ENCODE assay signal across 10 cellular contexts in genomic region chr1:6447818-6448748, GRCh38. TPM values are rescaled to one million over a fixed set of nuclear protein-coding genes. Genes with fewer than 3 reads are reported as not detected.
DNase-seq lines count a peak whose midpoint lies in the region; ATAC-seq, FAIRE-seq and TF ChIP-seq lines count a peak whose summit lies in the region.
"Had no signal": no experiment of that assay in that cellular context is flagged by ENCODE, and none has a peak within 500 bp of the region (broad histone marks: within the 10 kb centered on the region; RNA-seq: fewer than 3 reads in every experiment).

No MANE protein-coding gene starts in this region.

- H3K4me3 ChIP-seq in OCI-LY7 (ENCODE audit: low read depth, low read length, poor library complexity, severe bottlenecking): peak overlapping the region; percentile 57

- H2AFZ ChIP-seq in OCI-LY7 (ENCODE audit: low read length): no peak overlapping the region; the same call in 1 of the 2 replicates

- no peak for FAIRE-seq in D721Med (lab: Jason Lieb, UNC)

- DNase-seq in activated CD8-positive, alpha-beta memory T cell treated with anti-CD3 and anti-CD28 coated beads, Interleukin-2, amount 50 U/mL, for 4 hours: peak; percentile 59
- no peak for DNase-seq in activated CD8-positive, alpha-beta memory T cell treated with anti-CD3 and anti-CD28 coated beads, Interleukin-2, amount 50 U/mL, for 48 hours
- DNase-seq in OCI-LY7 (ENCODE audit: low spot score): peak; percentile 42
- DNase-seq in erythroblast (lab: John Stamatoyannopoulos, UW): peak; percentile 32 to 42
- DNase-seq in stimulated activated naive CD4-positive, alpha-beta T cell (lab: John Stamatoyannopoulos, UW): peak; percentile 31 to 58 (median 48)
- no peak for DNase-seq in D721Med (ENCODE audit: insufficient read length, low spot score)
- DNase-seq in HK-2 (ENCODE audit: unreplicated experiment): no peak
- DNase-seq: aorta had no signal

- H3K4me2 ChIP-seq in OCI-LY7 (ENCODE audit: low read length): peak overlapping the region; percentile 69

- no peaks in the 10 kb centered on the region for H3K9me3 ChIP-seq in OCI-LY7 (ENCODE audit: low read length)

- TF ChIP-seq CTCF in OCI-LY7 (conservative IDR thresholded peaks at IDR 0.05; ENCODE audit: low read length): peak; percentile 36; the same call in 1 of the 2 replicates
- TF ChIP-seq CTCF in D721Med (IDR thresholded peaks at IDR 0.05; ENCODE audit: insufficient read depth, missing control alignments): no peak

- CTCF ChIA-PET in OCI-LY7 (lab: Charles Lee; ENCODE audit: unreplicated experiment): interaction anchor here (0.7 kb wide), 1 partner anchor 530 kb away, joined by 3 read pairs; no protein-coding TSS in a partner anchor

- peaks cover 12% of the 10 kb centered on the region for H3K4me1 ChIP-seq in OCI-LY7 (ENCODE audit: insufficient read depth, low read length, poor library complexity, severe bottlenecking)

- no peaks in the 10 kb centered on the region for H4K20me1 ChIP-seq in OCI-LY7 (ENCODE audit: insufficient read depth, low read length)

- H3K79me2 ChIP-seq in OCI-LY7 (ENCODE audit: insufficient read depth, low read depth, low read length): no peaks in the 10 kb centered on the region

- no peaks in the 10 kb centered on the region for H3K9me2 ChIP-seq in OCI-LY7 (ENCODE audit: insufficient read depth, low read length)

- H3K36me3 ChIP-seq in OCI-LY7 (ENCODE audit: insufficient read depth, low read length): no peaks in the 10 kb centered on the region

- BruUV-seq in OCI-LY7 (replicated peaks; lab: Mats Ljungman, UMichigan): no TSS peak

- no peak overlapping the region for H3K27ac ChIP-seq in OCI-LY7 (ENCODE audit: low read depth, low read length, poor library complexity, severe bottlenecking)

- no peak for TF ChIP-seq POLR2A in erythroblast (IDR thresholded peaks at IDR 0.05; ENCODE audit: low read length)

- no peak for ATAC-seq in HG03097 (IDR thresholded peaks at IDR 0.05; ENCODE audit: low FRiP score, unreplicated experiment)

- intact Hi-C loops in OCI-LY7 (cut with micrococcal nuclease; ENCODE audit: unreplicated experiment): no loop called here

- POLR2A ChIA-PET in OCI-LY7 (lab: Charles Lee): no interaction called here

RNA-seq across cellular contexts. Expression of gene TNFRSF25, which starts 17.9 kb away (rescaled TPM):
- 1.7 and 2.8 TPM in 2 replicates for total RNA-seq in OCI-LY7 (2014; rRNA removed; shearing (Covaris generic))
- 0.65 and 1.7 TPM in 2 replicates for total RNA-seq in OCI-LY7 (2022)

RNA-seq across cellular contexts. Expression of gene ESPN, which starts 23.5 kb away (rescaled TPM):
- total RNA-seq in OCI-LY7 (2014; rRNA removed; shearing (Covaris generic)): not detected in 2 replicates
- total RNA-seq in OCI-LY7 (2022): not detected in 2 replicates
- total RNA-seq: HT1080 had no signal

RNA-seq across cellular contexts. Expression of gene HES2, which starts 28.4 kb away (rescaled TPM):
- not detected in 2 replicates for total RNA-seq in OCI-LY7 (2014; rRNA removed; shearing (Covaris generic))
- not detected in 2 replicates for total RNA-seq in OCI-LY7 (2022)

RNA-seq across cellular contexts. Expression of gene PLEKHG5, which starts 43.4 kb away (rescaled TPM):
- 0.67 and 1.6 TPM in 2 replicates for total RNA-seq in OCI-LY7 (2014; rRNA removed; shearing (Covaris generic))
- 1.7 and 2.4 TPM in 2 replicates for total RNA-seq in OCI-LY7 (2022)

RNA-seq across cellular contexts. Expression of gene ACOT7, which starts 54.5 kb away (rescaled TPM):
- total RNA-seq in OCI-LY7 (2014; rRNA removed; shearing (Covaris generic)): 16.8 and 23.4 TPM in 2 replicates
- total RNA-seq in OCI-LY7 (2022): 50.5 and 53.6 TPM in 2 replicates

Comparison
In these comparisons a context has a peak if more than half of its experiments do, and no peak if none do; other contexts are left out.
1. DNase-seq: peak in activated CD8-positive, alpha-beta memory T cell treated with anti-CD3 and anti-CD28 coated beads, Interleukin-2, amount 50 U/mL, for 4 hours (single experiment), OCI-LY7 (single experiment), erythroblast (2 of 2) and stimulated activated naive CD4-positive, alpha-beta T cell (6 of 6); none in activated CD8-positive, alpha-beta memory T cell treated with anti-CD3 and anti-CD28 coated beads, Interleukin-2, amount 50 U/mL, for 48 hours (single experiment), D721Med (single experiment) and HK-2 (single experiment).